In genomic region chr4:6198278-6198677, GRCh38 we compare ENCODE assay signal across 11 cellular contexts. TPM values are rescaled to one million over a fixed set of nuclear protein-coding genes. Genes with fewer than 3 reads are reported as not detected.
A peak's percentile ranks its signal among the peaks of the same experiment; 100 is the strongest.
DNase-seq lines count a peak whose midpoint lies in the region; ATAC-seq and TF ChIP-seq lines count a peak whose summit lies in the region.
"Had no signal": no experiment of that assay in that cellular context is flagged by ENCODE, and none has a peak within 500 bp of the region (broad histone marks: within the 10 kb centered on the region; RNA-seq: fewer than 3 reads in every experiment).

No MANE protein-coding gene starts in this region.

- H3K4me3 Mint-ChIP-seq in CD4-positive, alpha-beta T cell = peak overlapping the region; percentile 86
- peak overlapping the region; percentile 75 for H3K4me3 Mint-ChIP-seq in activated CD4-positive, alpha-beta T cell treated with anti-CD3 and anti-CD28 coated beads, Interleukin-2, amount 10 ng/mL, durations not matched to agents 7 days and 5 days
- H3K4me3 Mint-ChIP-seq in activated naive CD8-positive, alpha-beta T cell treated with anti-CD3 and anti-CD28 coated beads, Interleukin-2, amount 50 U/mL, for 24 hours = peak overlapping the region; percentile 80

- peaks cover 3% of the 10 kb centered on the region for H3K9me3 Mint-ChIP-seq in CD4-positive, alpha-beta T cell
- H3K9me3 Mint-ChIP-seq in activated CD4-positive, alpha-beta T cell treated with anti-CD3 and anti-CD28 coated beads, Interleukin-2, amount 10 ng/mL, durations not matched to agents 7 days and 5 days = peaks cover 2% of the 10 kb centered on the region
- peaks cover 9% of the 10 kb centered on the region for H3K9me3 Mint-ChIP-seq in activated naive CD8-positive, alpha-beta T cell treated with anti-CD3 and anti-CD28 coated beads, Interleukin-2, amount 50 U/mL, for 24 hours

- BruUV-seq in mammary epithelial cell (replicated peaks; lab: Mats Ljungman, UMichigan) = no TSS peak

- H3K9me3 ChIP-seq in CD4-positive, alpha-beta T cell (ENCODE audit: control insufficient read depth, low read length) = no peaks in the 10 kb centered on the region
- peaks cover 3% of the 10 kb centered on the region for H3K9me3 ChIP-seq in mammary epithelial cell (replicated peaks; ENCODE audit: insufficient read depth, low read length)

- no peak overlapping the region for H3K27ac Mint-ChIP-seq in CD4-positive, alpha-beta T cell
- H3K27ac Mint-ChIP-seq in activated CD4-positive, alpha-beta T cell treated with anti-CD3 and anti-CD28 coated beads, Interleukin-2, amount 10 ng/mL, durations not matched to agents 7 days and 5 days = peak overlapping the region; percentile 4
- H3K27ac Mint-ChIP-seq in activated naive CD8-positive, alpha-beta T cell treated with anti-CD3 and anti-CD28 coated beads, Interleukin-2, amount 50 U/mL, for 24 hours = peak overlapping the region; percentile 85

- DNase-seq in CD4-positive, alpha-beta T cell = peak in 1 of 10 experiments; percentile 5
- DNase-seq in activated CD4-positive, alpha-beta T cell treated with anti-CD3 and anti-CD28 coated beads, Interleukin-2, amount 10 ng/mL, durations not matched to agents 7 days and 5 days = no peak
- peak; percentile 72 for DNase-seq in activated naive CD8-positive, alpha-beta T cell treated with anti-CD3 and anti-CD28 coated beads, Interleukin-2, amount 50 U/mL, for 24 hours
- peak; percentile 43 to 53 (median 46) for DNase-seq in stimulated activated CD4-positive, alpha-beta T cell treated with anti-CD3 and anti-CD28 coated beads, Interleukin-12 subunit alpha, Interleukin-12 subunit beta, amount 100 ng/mL, for 48 hours (ENCODE audit: low read depth in 2 of 3, low spot score in 1 of 3)
- DNase-seq in mammary epithelial cell (no peak), NCI-H2196 treated with DMSO at 0.1 percent for 48 hours (lab: John Stamatoyannopoulos, UW; ENCODE audit: unreplicated experiment) (no peak)
- DNase-seq: AML-193 had no signal

- peaks cover 21% of the 10 kb centered on the region for H3K4me1 Mint-ChIP-seq in CD4-positive, alpha-beta T cell (ENCODE audit: low read depth)
- H3K4me1 Mint-ChIP-seq in activated CD4-positive, alpha-beta T cell treated with anti-CD3 and anti-CD28 coated beads, Interleukin-2, amount 10 ng/mL, durations not matched to agents 7 days and 5 days = peaks cover 37% of the 10 kb centered on the region
- peaks cover 32% of the 10 kb centered on the region for H3K4me1 Mint-ChIP-seq in activated naive CD8-positive, alpha-beta T cell treated with anti-CD3 and anti-CD28 coated beads, Interleukin-2, amount 50 U/mL, for 24 hours

- TF ChIP-seq CTCF in CD4-positive, alpha-beta T cell (IDR thresholded peaks at IDR 0.05) = no peak
- no peak for TF ChIP-seq CTCF in mammary epithelial cell (conservative IDR thresholded peaks at IDR 0.05 in 1 of 2, IDR thresholded peaks at IDR 0.05 in 1 of 2; ENCODE audit: extremely low read depth in 1 of 2, insufficient read depth in 1 of 2, low read depth in 1 of 2, low read length in 2 of 2)

- no peaks in the 10 kb centered on the region for H3K36me3 Mint-ChIP-seq in CD4-positive, alpha-beta T cell (ENCODE audit: low read depth)
- peaks cover 7% of the 10 kb centered on the region for H3K36me3 Mint-ChIP-seq in activated CD4-positive, alpha-beta T cell treated with anti-CD3 and anti-CD28 coated beads, Interleukin-2, amount 10 ng/mL, durations not matched to agents 7 days and 5 days (ENCODE audit: low read depth)
- H3K36me3 Mint-ChIP-seq in activated naive CD8-positive, alpha-beta T cell treated with anti-CD3 and anti-CD28 coated beads, Interleukin-2, amount 50 U/mL, for 24 hours (ENCODE audit: low read depth) = no peaks in the 10 kb centered on the region

- WGBS in mammary epithelial cell (ENCODE audit: low coverage, missing lambda C conversion rate) = 34% methylated on average over 3 of the region's 6 CpGs

- H3K27me3 Mint-ChIP-seq in CD4-positive, alpha-beta T cell = peaks cover 62% of the 10 kb centered on the region
- peaks cover 27% of the 10 kb centered on the region for H3K27me3 Mint-ChIP-seq in activated CD4-positive, alpha-beta T cell treated with anti-CD3 and anti-CD28 coated beads, Interleukin-2, amount 10 ng/mL, durations not matched to agents 7 days and 5 days
- peaks cover 37% of the 10 kb centered on the region for H3K27me3 Mint-ChIP-seq in activated naive CD8-positive, alpha-beta T cell treated with anti-CD3 and anti-CD28 coated beads, Interleukin-2, amount 50 U/mL, for 24 hours

- H3K27me3 ChIP-seq in CD4-positive, alpha-beta T cell (ENCODE audit: control insufficient read depth, insufficient read depth, low read length) = peaks cover 15% of the 10 kb centered on the region
- H3K27me3 ChIP-seq in mammary epithelial cell (ENCODE audit: insufficient read depth, low read length) = peaks cover 22% of the 10 kb centered on the region

- no peak overlapping the region for H3K4me2 ChIP-seq in mammary epithelial cell (ENCODE audit: insufficient read depth, low read depth, low read length)

- H3K27ac ChIP-seq in CD4-positive, alpha-beta T cell (ENCODE audit: low read depth, low read length) = no peak overlapping the region
- no peak overlapping the region for H3K27ac ChIP-seq in mammary epithelial cell (ENCODE audit: insufficient read depth, low read depth, low read length)

- no peak overlapping the region for H3K4me3 ChIP-seq in mammary epithelial cell (replicated peaks in 1 of 3; ENCODE audit: insufficient read depth in 1 of 3, low read depth in 2 of 3, low read length in 3 of 3)

- in situ Hi-C loops in mammary epithelial cell (cut with MboI; ENCODE audit: low sequenced_read_pairs in 2 of 2) = no loop called here

- CTCF ChIA-PET in CD4-positive, alpha-beta T cell (lab: Charles Lee) = no interaction called here
- CTCF ChIA-PET in activated CD4-positive, alpha-beta T cell treated with anti-CD3 and anti-CD28 coated beads, Interleukin-2, amount 10 ng/mL, durations not matched to agents 7 days and 5 days (lab: Charles Lee) = interaction anchor here (0.7 to 1.4 kb wide), 3 partner anchors 17 to 200 kb away, joined by 3 to 4 read pairs (median 3); no protein-coding TSS in a partner anchor
- CTCF ChIA-PET in mammary epithelial cell (lab: Charles Lee; ENCODE audit: low non-redundant PET) = no interaction called here

- no peak overlapping the region for H3K9ac ChIP-seq in mammary epithelial cell (ENCODE audit: insufficient read depth, low read length)

- H3K79me2 ChIP-seq in mammary epithelial cell (ENCODE audit: insufficient read depth, low read length) = no peaks in the 10 kb centered on the region

- POLR2A ChIA-PET in CD4-positive, alpha-beta T cell (lab: Charles Lee) = no interaction called here
- POLR2A ChIA-PET in activated CD4-positive, alpha-beta T cell treated with anti-CD3 and anti-CD28 coated beads, Interleukin-2, amount 10 ng/mL, durations not matched to agents 7 days and 5 days (lab: Charles Lee) = interaction anchor here (0.6 kb wide), 1 partner anchor 16 kb away, joined by 3 read pairs; no protein-coding TSS in a partner anchor

- dilution Hi-C loops in mammary epithelial cell (cut with HindIII; ENCODE audit: low sequenced_read_pairs) = no loop called here

- H2AFZ ChIP-seq in mammary epithelial cell (ENCODE audit: low read depth, low read length) = no peak overlapping the region

- no peaks in the 10 kb centered on the region for H3K4me1 ChIP-seq in mammary epithelial cell (ENCODE audit: insufficient read depth, low read length)

- intact Hi-C loops in CD4-positive, alpha-beta T cell (cut with DNase I, micrococcal nuclease) = no loop called here
- intact Hi-C loops in mammary epithelial cell (cut with micrococcal nuclease) = no loop called here

- H3K36me3 ChIP-seq in mammary epithelial cell (ENCODE audit: insufficient read depth, low read length) = no peaks in the 10 kb centered on the region

- H4K20me1 ChIP-seq in mammary epithelial cell (ENCODE audit: insufficient read depth, low read length) = no peaks in the 10 kb centered on the region

- no peak for ATAC-seq in CD4-positive, alpha-beta T cell (ENCODE audit: poor library complexity)
- peak; percentile 68 for ATAC-seq in activated naive CD8-positive, alpha-beta T cell treated with anti-CD3 and anti-CD28 coated beads, Interleukin-2, amount 50 U/mL, for 24 hours
- ATAC-seq in GM19328 (IDR thresholded peaks at IDR 0.05; ENCODE audit: unreplicated experiment) (no peak), HG03108 (IDR thresholded peaks at IDR 0.05; ENCODE audit: unreplicated experiment) (no peak)

RNA-seq across cellular contexts. Expression of gene JAKMIP1, which starts 2.1 kb away (rescaled TPM):
- total RNA-seq in CD4-positive, alpha-beta T cell = 1 to 10 TPM; 2.0 to 2.1 TPM
- 10 to 100 TPM in 1 of 2 experiments, 1 to 10 TPM in 1; 9.6 to 10.9 TPM for total RNA-seq in activated CD4-positive, alpha-beta T cell treated with anti-CD3 and anti-CD28 coated beads, Interleukin-2, amount 10 ng/mL, durations not matched to agents 7 days and 5 days
- total RNA-seq in mammary epithelial cell = not detected
- not detected for polyA plus RNA-seq in mammary epithelial cell
- polyA minus RNA-seq in mammary epithelial cell = not detected
- total RNA-seq: fibroblast of lung, LHCN-M2 had no signal
- polyA plus RNA-seq: fibroblast of lung had no signal

Comparison
In these comparisons a context has a peak if more than half of its experiments do, and no peak if none do; other contexts are left out.
1. DNase-seq: peak in activated naive CD8-positive, alpha-beta T cell treated with anti-CD3 and anti-CD28 coated beads, Interleukin-2, amount 50 U/mL, for 24 hours (single experiment) and stimulated activated CD4-positive, alpha-beta T cell treated with anti-CD3 and anti-CD28 coated beads, Interleukin-12 subunit alpha, Interleukin-12 subunit beta, amount 100 ng/mL, for 48 hours (3 of 3); none in activated CD4-positive, alpha-beta T cell treated with anti-CD3 and anti-CD28 coated beads, Interleukin-2, amount 10 ng/mL, durations not matched to agents 7 days and 5 days (single experiment), mammary epithelial cell (single experiment) and NCI-H2196 treated with DMSO at 0.1 percent for 48 hours (single experiment).
2. Peak in every context shown above with its lines, with median percentiles within 50 percentile points of each other: H3K4me3 Mint-ChIP-seq.